Comparison of ENCODE assay signal across 15 cellular contexts in genomic region chr12:132544173-132544468, GRCh38.
"Had no signal": no experiment of that assay in that cellular context is flagged by ENCODE, and none has a peak within 500 bp of the region (broad histone marks: within the 10 kb centered on the region; RNA-seq: fewer than 3 reads in every experiment).

No MANE protein-coding gene starts in this region.

- H3K4me1 Mint-ChIP-seq: stimulated activated memory B cell treated with anti-CD40 and anti-IgM and Interleukin-4, amounts not matched to agents 10 μg/mL and 1 μg/mL and 100 μg/mL, for 72 hours had no signal

- H3K36me3 ChIP-seq: prostate gland, transverse colon had no signal

- H3K9me3 ChIP-seq: lower lobe of right lung, prostate gland, right lobe of liver, transverse colon had no signal

- H3K4me1 ChIP-seq: lower lobe of right lung, prostate gland, right lobe of liver, transverse colon had no signal

- FAIRE-seq: astrocyte had no signal

- H3K27ac Mint-ChIP-seq: activated CD4-positive, alpha-beta memory T cell treated with anti-CD3 and anti-CD28 coated beads for 36 hours; stimulated activated memory B cell treated with anti-CD40 and anti-IgM and Interleukin-4, amounts not matched to agents 10 μg/mL and 1 μg/mL and 100 μg/mL, for 72 hours had no signal

- H3K4me3 ChIP-seq: lower lobe of right lung, prostate gland, right lobe of liver, transverse colon had no signal

- H3K4me3 Mint-ChIP-seq: activated CD4-positive, alpha-beta memory T cell treated with anti-CD3 and anti-CD28 coated beads for 36 hours; stimulated activated memory B cell treated with anti-CD40 and anti-IgM and Interleukin-4, amounts not matched to agents 10 μg/mL and 1 μg/mL and 100 μg/mL, for 72 hours had no signal

- H3K27me3 Mint-ChIP-seq: activated CD4-positive, alpha-beta memory T cell treated with anti-CD3 and anti-CD28 coated beads for 36 hours; stimulated activated memory B cell treated with anti-CD40 and anti-IgM and Interleukin-4, amounts not matched to agents 10 μg/mL and 1 μg/mL and 100 μg/mL, for 72 hours had no signal

- ATAC-seq: stimulated activated memory B cell treated with anti-CD40 and anti-IgM and Interleukin-4, amounts not matched to agents 10 μg/mL and 1 μg/mL and 100 μg/mL, for 72 hours had no signal

- H3K36me3 Mint-ChIP-seq: activated CD4-positive, alpha-beta memory T cell treated with anti-CD3 and anti-CD28 coated beads for 36 hours had no signal

- H3K27ac ChIP-seq: epithelial cell of prostate, lower lobe of right lung, prostate gland, right lobe of liver, transverse colon had no signal

- DNase-seq: activated CD4-positive, alpha-beta memory T cell treated with anti-CD3 and anti-CD28 coated beads for 36 hours; activated CD4-positive, CD25-positive, alpha-beta regulatory T cell treated with anti-CD3 and anti-CD28 coated beads, Interleukin-2, amount 50 U/mL, for 72 hours; activated T-cell treated with anti-CD3 and anti-CD28 coated beads, Interleukin-2, amount 50 U/mL, for 48 hours; central memory CD4-positive, alpha-beta T cell; cortex of kidney; effector CD8-positive, alpha-beta T cell; hippocampal formation; lower lobe of right lung; midbrain; right lobe of liver; transverse colon had no signal

- H3K9me3 Mint-ChIP-seq: activated CD4-positive, alpha-beta memory T cell treated with anti-CD3 and anti-CD28 coated beads for 36 hours; stimulated activated memory B cell treated with anti-CD40 and anti-IgM and Interleukin-4, amounts not matched to agents 10 μg/mL and 1 μg/mL and 100 μg/mL, for 72 hours had no signal

- H3K27me3 ChIP-seq: right lobe of liver, transverse colon had no signal
